13 cellular contexts compared by ENCODE assay signal in the genomic region with DNA sequence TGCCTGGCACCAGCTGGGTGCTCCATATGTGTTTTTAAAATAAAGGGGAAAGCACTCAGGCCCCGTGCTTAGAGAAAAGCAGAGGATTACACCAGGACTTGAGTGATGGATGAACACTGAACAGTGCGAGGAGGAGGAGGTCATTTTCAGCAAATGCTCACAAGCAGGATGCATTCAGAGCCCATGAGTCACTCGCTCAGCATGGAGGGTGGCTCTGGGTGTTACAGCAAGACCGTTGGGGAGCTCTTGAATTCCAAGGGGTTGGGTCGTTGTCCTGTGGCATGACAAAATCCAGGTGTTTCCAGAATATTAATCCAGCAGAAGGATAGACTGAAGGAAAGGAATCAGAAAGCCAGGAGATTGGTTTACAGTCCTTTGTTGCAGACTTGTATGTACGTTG. TPM values are rescaled to one million over a fixed set of nuclear protein-coding genes. Genes with fewer than 3 reads are reported as not detected.
A peak's percentile ranks its signal among the peaks of the same experiment; 100 is the strongest.
DNase-seq lines count a peak whose midpoint lies in the region; ATAC-seq and TF ChIP-seq lines count a peak whose summit lies in the region.
"Had no signal": no experiment of that assay in that cellular context is flagged by ENCODE, and none has a peak within 500 bp of the region (broad histone marks: within the 10 kb centered on the region; RNA-seq: fewer than 3 reads in every experiment).

No MANE protein-coding gene starts in this region.

- intact Hi-C loops in Caco-2 (cut with micrococcal nuclease; ENCODE audit: unreplicated experiment): no loop called here

- H3K27me3 ChIP-seq in Caco-2 (replicated peaks; ENCODE audit: control insufficient read depth, insufficient read depth, low read length): no peaks in the 10 kb centered on the region
- H3K27me3 ChIP-seq: right atrium auricular region had no signal

- no peaks in the 10 kb centered on the region for H3K36me3 ChIP-seq in Caco-2 (ENCODE audit: control insufficient read depth, insufficient read depth, low read length)
- H3K36me3 ChIP-seq: heart right ventricle, right atrium auricular region had no signal

- no peaks in the 10 kb centered on the region for H3K9me3 Mint-ChIP-seq in Caco-2 (ENCODE audit: unreplicated experiment)
- no peaks in the 10 kb centered on the region for H3K9me3 Mint-ChIP-seq in activated T-cell treated with anti-CD3 and anti-CD28 coated beads, Interleukin-2, amount 50 U/mL, for 24 hours
- H3K9me3 Mint-ChIP-seq: activated naive CD8-positive, alpha-beta T cell treated with anti-CD3 and anti-CD28 coated beads, Interleukin-2, amount 50 U/mL, for 24 hours; stimulated activated memory B cell treated with anti-CD40 and anti-IgM and Interleukin-4, amounts not matched to agents 10 μg/mL and 1 μg/mL and 100 μg/mL, for 72 hours had no signal

- H3K36me3 Mint-ChIP-seq in Caco-2 (ENCODE audit: insufficient read depth, unreplicated experiment): no peaks in the 10 kb centered on the region
- H3K36me3 Mint-ChIP-seq in activated T-cell treated with anti-CD3 and anti-CD28 coated beads, Interleukin-2, amount 50 U/mL, for 24 hours (ENCODE audit: low read depth): no peaks in the 10 kb centered on the region
- H3K36me3 Mint-ChIP-seq: stimulated activated memory B cell treated with anti-CD40 and anti-IgM and Interleukin-4, amounts not matched to agents 10 μg/mL and 1 μg/mL and 100 μg/mL, for 72 hours had no signal

- BruUV-seq in Caco-2 (replicated peaks; lab: Mats Ljungman, UMichigan): no TSS peak

- H3K27me3 Mint-ChIP-seq in Caco-2 (ENCODE audit: insufficient read depth, unreplicated experiment): no peaks in the 10 kb centered on the region
- peaks cover 48% of the 10 kb centered on the region for H3K27me3 Mint-ChIP-seq in activated T-cell treated with anti-CD3 and anti-CD28 coated beads, Interleukin-2, amount 50 U/mL, for 24 hours

- ATAC-seq in esophagus mucosa (peak; percentile 55), omental fat pad (ENCODE audit: low FRiP score) (peak; percentile 71), GM19395 (IDR thresholded peaks at IDR 0.05; ENCODE audit: unreplicated experiment) (no peak), GM21737 (IDR thresholded peaks at IDR 0.05; ENCODE audit: unreplicated experiment) (no peak)
- ATAC-seq: activated naive CD8-positive, alpha-beta T cell treated with anti-CD3 and anti-CD28 coated beads, Interleukin-2, amount 50 U/mL, for 24 hours; stimulated activated memory B cell treated with anti-CD40 and anti-IgM and Interleukin-4, amounts not matched to agents 10 μg/mL and 1 μg/mL and 100 μg/mL, for 72 hours had no signal

- peaks cover 9% of the 10 kb centered on the region for H3K4me1 ChIP-seq in Caco-2
- H3K4me1 ChIP-seq: right atrium auricular region had no signal

- no peak overlapping the region for H3K4me3 ChIP-seq in Caco-2 (ENCODE audit: low read depth, low read length)
- H3K4me3 ChIP-seq: heart right ventricle, right atrium auricular region had no signal

- peak overlapping the region; percentile 29 for H3K27ac Mint-ChIP-seq in Caco-2 (ENCODE audit: unreplicated experiment)
- no peak overlapping the region for H3K27ac Mint-ChIP-seq in activated T-cell treated with anti-CD3 and anti-CD28 coated beads, Interleukin-2, amount 50 U/mL, for 24 hours
- H3K27ac Mint-ChIP-seq: activated naive CD8-positive, alpha-beta T cell treated with anti-CD3 and anti-CD28 coated beads, Interleukin-2, amount 50 U/mL, for 24 hours; stimulated activated memory B cell treated with anti-CD40 and anti-IgM and Interleukin-4, amounts not matched to agents 10 μg/mL and 1 μg/mL and 100 μg/mL, for 72 hours had no signal

- CTCF ChIA-PET in Caco-2 (lab: Charles Lee): no interaction called here

- POLR2A ChIA-PET in Caco-2 (lab: Charles Lee): no interaction called here

- TF ChIP-seq CTCF in Caco-2 (IDR thresholded peaks at IDR 0.05; ENCODE audit: insufficient read depth in 1 of 2, low read depth in 1 of 2, low read length in 1 of 2, severe bottlenecking in 1 of 2, unreplicated experiment in 1 of 2) (no peak), omental fat pad (IDR thresholded peaks at IDR 0.05) (no peak)

- peaks cover 21% of the 10 kb centered on the region for H3K4me1 Mint-ChIP-seq in Caco-2 (ENCODE audit: low read depth, unreplicated experiment)
- H3K4me1 Mint-ChIP-seq in activated T-cell treated with anti-CD3 and anti-CD28 coated beads, Interleukin-2, amount 50 U/mL, for 24 hours (ENCODE audit: low read depth): no peaks in the 10 kb centered on the region
- H3K4me1 Mint-ChIP-seq: activated naive CD8-positive, alpha-beta T cell treated with anti-CD3 and anti-CD28 coated beads, Interleukin-2, amount 50 U/mL, for 24 hours; stimulated activated memory B cell treated with anti-CD40 and anti-IgM and Interleukin-4, amounts not matched to agents 10 μg/mL and 1 μg/mL and 100 μg/mL, for 72 hours had no signal

- DNase-seq in Caco-2 (peak; percentile 37 to 65), NCI-H1694 treated with DMSO at 0.1 percent for 48 hours (lab: John Stamatoyannopoulos, UW) (peak; percentile 98), omental fat pad (ENCODE audit: low spot score) (no peak), NCI-H1105 (lab: John Stamatoyannopoulos, UW) (no peak)
- DNase-seq in activated T-cell treated with anti-CD3 and anti-CD28 coated beads, Interleukin-2, amount 50 U/mL, for 24 hours: no peak
- DNase-seq: activated naive CD8-positive, alpha-beta T cell treated with anti-CD3 and anti-CD28 coated beads, Interleukin-2, amount 50 U/mL, for 24 hours; heart right ventricle; NCI-H748 treated with DMSO at 0.1 percent for 48 hours had no signal

- H3K4me3 Mint-ChIP-seq in Caco-2 (ENCODE audit: unreplicated experiment): no peak overlapping the region
- no peak overlapping the region for H3K4me3 Mint-ChIP-seq in activated T-cell treated with anti-CD3 and anti-CD28 coated beads, Interleukin-2, amount 50 U/mL, for 24 hours
- H3K4me3 Mint-ChIP-seq: activated naive CD8-positive, alpha-beta T cell treated with anti-CD3 and anti-CD28 coated beads, Interleukin-2, amount 50 U/mL, for 24 hours; stimulated activated memory B cell treated with anti-CD40 and anti-IgM and Interleukin-4, amounts not matched to agents 10 μg/mL and 1 μg/mL and 100 μg/mL, for 72 hours had no signal

- H3K9me3 ChIP-seq in Caco-2: no peaks in the 10 kb centered on the region
- H3K9me3 ChIP-seq: heart right ventricle, right atrium auricular region had no signal

RNA-seq across cellular contexts. Expression of a gene that starts 2.9 kb away (rescaled TPM):
- total RNA-seq in Caco-2 (2022) (0.18 TPM in 1 of 2 replicates, not detected in the other), esophagus mucosa (6.1 TPM), omental fat pad (10 to 100 TPM in 2 of 4 donors, not detected in 2; 11.8 to 36.5 TPM)

RNA-seq across cellular contexts. Expression of a gene that starts 48.5 kb away (rescaled TPM):
- 1.4 and 2.0 TPM in 2 replicates for total RNA-seq in Caco-2 (2022)
- 22.1 TPM for total RNA-seq in esophagus mucosa
- total RNA-seq in omental fat pad: 10 to 100 TPM in 3 of 4 donors, 1 to 10 TPM in 1; 4.0 to 28.0 (median 12.1) TPM

Comparison
In these comparisons a context has a peak if more than half of its experiments do, and no peak if none do; other contexts are left out.
1. DNase-seq: peak in Caco-2 (2 of 2) and NCI-H1694 treated with DMSO at 0.1 percent for 48 hours (single experiment); none in omental fat pad (single experiment), activated T-cell treated with anti-CD3 and anti-CD28 coated beads, Interleukin-2, amount 50 U/mL, for 24 hours (single experiment) and NCI-H1105 (single experiment).
2. ATAC-seq: peak in esophagus mucosa (single experiment) and omental fat pad (single experiment); none in GM19395 (single experiment) and GM21737 (single experiment).